ENCODE assay signal across 6 cellular contexts in genomic region chr3:91469251-91469650, GRCh38.
DNase-seq lines count a peak whose midpoint lies in the region; ATAC-seq and TF ChIP-seq lines count a peak whose summit lies in the region.
"Not testable (repeated sequence)": the region's sequence is repeated elsewhere in the genome, so short reads cannot be mapped to it uniquely, and the experiment has no call there.

No MANE protein-coding gene starts in this region.

- not testable (repeated sequence) for H3K36me3 ChIP-seq in GM23338 (ENCODE audit: insufficient read depth); endodermal cell (ENCODE audit: control insufficient read depth, insufficient read depth, low read length); iPS DF 6.9 (ENCODE audit: control insufficient read depth, insufficient read depth, low read length)

- not testable (repeated sequence) for TF ChIP-seq POLR2A in NB4 (IDR thresholded peaks at IDR 0.05; ENCODE audit: extremely low read depth, insufficient read length)

- H3K9me3 Mint-ChIP-seq in GM23338 (peaks cover 52% of the 10 kb centered on the region), endodermal cell (peaks cover 28% of the 10 kb centered on the region)

- H3K27me3 ChIP-seq in GM23338 (ENCODE audit: insufficient read depth); endodermal cell (ENCODE audit: control insufficient read depth, insufficient read depth, low read length, poor library complexity, severe bottlenecking); iPS DF 6.9 (ENCODE audit: control insufficient read depth, insufficient read depth, low read length): not testable (repeated sequence)

- TF ChIP-seq CTCF in C4-2B (conservative IDR thresholded peaks at IDR 0.05): peak; percentile 18; the same call in 1 of the 2 replicates
- TF ChIP-seq CTCF in GM23338 (conservative IDR thresholded peaks at IDR 0.05; ENCODE audit: low read depth in 2 of 2): peak; percentile 11 to 20; a peak in 2 of 4 replicates
- TF ChIP-seq CTCF in NB4 (IDR thresholded peaks at IDR 0.05; ENCODE audit: low read depth, low read length): not testable (repeated sequence)
- TF ChIP-seq CTCF in endodermal cell (conservative IDR thresholded peaks at IDR 0.05): peak; percentile 49

- not testable (repeated sequence) for H3K4me3 ChIP-seq in GM23338; NB4 (ENCODE audit: low read depth, low read length); endodermal cell (ENCODE audit: low read length); iPS DF 6.9 (ENCODE audit: low read length)

- H3K4me1 Mint-ChIP-seq in GM23338, endodermal cell: not testable (repeated sequence)

- ATAC-seq in GM23338: peak; percentile 62

- H3K4me3 Mint-ChIP-seq in GM23338, endodermal cell: not testable (repeated sequence)

- not testable (repeated sequence) for H2AFZ ChIP-seq in GM23338

- not testable (repeated sequence) for H3K79me2 ChIP-seq in GM23338 (replicated peaks; ENCODE audit: insufficient read depth)

- in situ Hi-C loops in SK-MEL-5 (cut with HindIII; ENCODE audit: low pct_unique_long_range_greater_than_20kb, low sequenced_read_pairs): not testable (repeated sequence)

- not testable (repeated sequence) for H3K9me2 ChIP-seq in GM23338 (ENCODE audit: insufficient read depth)

- WGBS in endodermal cell (ENCODE audit: insufficient coverage in 1 of 2, insufficient read length in 1 of 2), 2 experiments: 74% methylated on average over 3 of the region's 3 CpGs; no CpG with 5 or more reads in 1 of the 2 experiments
- no CpG with 5 or more reads among the region's 3 CpGs for WGBS in iPS DF 6.9 (ENCODE audit: insufficient coverage, insufficient read length)

- H3K4me2 ChIP-seq in GM23338: not testable (repeated sequence)

- H3K27ac Mint-ChIP-seq in GM23338, endodermal cell: not testable (repeated sequence)

- not testable (repeated sequence) for H3K27ac ChIP-seq in C4-2B; GM23338 (ENCODE audit: low read depth); endodermal cell (ENCODE audit: low read depth, low read length); iPS DF 6.9 (ENCODE audit: low read length)

- H4K20me1 ChIP-seq in GM23338 (replicated peaks; ENCODE audit: insufficient read depth): not testable (repeated sequence)

- DNase-seq in GM23338 (ENCODE audit: low spot score): peak; percentile 1
- DNase-seq in NB4 (ENCODE audit: low read depth): peak; percentile 2
- peak; percentile 16 for DNase-seq in SK-MEL-5 (ENCODE audit: low read depth, low spot score)
- peak; percentile 59 for DNase-seq in endodermal cell
- DNase-seq in iPS DF 6.9 (ENCODE audit: low read depth, low spot score): peak; percentile 0

- not testable (repeated sequence) for H3K36me3 Mint-ChIP-seq in GM23338 (ENCODE audit: low read depth); endodermal cell (ENCODE audit: low read depth)

- H3K9me3 ChIP-seq in endodermal cell (ENCODE audit: control insufficient read depth, low read length); iPS DF 6.9 (ENCODE audit: control insufficient read depth, insufficient read depth, low read length): not testable (repeated sequence)

- not testable (repeated sequence) for H3F3A ChIP-seq in GM23338 (replicated peaks; ENCODE audit: low read depth)

- H3K27me3 Mint-ChIP-seq in GM23338 (ENCODE audit: insufficient read depth, low read depth, poor library complexity); endodermal cell (ENCODE audit: insufficient read depth): not testable (repeated sequence)

- H3K4me1 ChIP-seq in GM23338 (ENCODE audit: insufficient read depth); endodermal cell (ENCODE audit: control insufficient read depth, insufficient read depth, low read length); iPS DF 6.9 (ENCODE audit: control insufficient read depth, insufficient read depth, low read length): not testable (repeated sequence)

- not testable (repeated sequence) for H3K9ac ChIP-seq in endodermal cell (ENCODE audit: extremely low read depth, low read length, poor library complexity, severe bottlenecking)

Comparison
In these comparisons a context has a peak if more than half of its experiments do, and no peak if none do; other contexts are left out.
1. DNase-seq: peak in every context shown above with its lines; median percentile 59 in endodermal cell; 16 in SK-MEL-5; 2 in NB4; 1 in GM23338; 0 in iPS DF 6.9.